ENCODE assay signal across 8 cellular contexts in genomic region chr3:196740476-196741400, GRCh38. TPM values are rescaled to one million over a fixed set of nuclear protein-coding genes. Genes with fewer than 3 reads are reported as not detected.
DNase-seq lines count a peak whose midpoint lies in the region; ATAC-seq and TF ChIP-seq lines count a peak whose summit lies in the region.

No MANE protein-coding gene starts in this region.

- H3K27me3 Mint-ChIP-seq in Calu3 (ENCODE audit: unreplicated experiment) (no peaks in the 10 kb centered on the region), neural progenitor cell (ENCODE audit: insufficient read depth, low read depth) (peaks cover 7% of the 10 kb centered on the region), type B pancreatic cell (no peaks in the 10 kb centered on the region)

- peak overlapping the region; percentile 93 for H3K9ac ChIP-seq in neural progenitor cell

- in situ Hi-C loops in HAP-1 (cut with MboI; ENCODE audit: low sequenced_read_pairs): no loop called here

- H3K36me3 ChIP-seq in HAP-1 (replicated peaks): peaks cover under 1% of the 10 kb centered on the region; the same call in 1 of the 2 replicates
- no peaks in the 10 kb centered on the region for H3K36me3 ChIP-seq in gastroesophageal sphincter
- peaks cover under 1% of the 10 kb centered on the region for H3K36me3 ChIP-seq in neural progenitor cell

- H3K36me3 Mint-ChIP-seq in Calu3 (ENCODE audit: insufficient read depth, unreplicated experiment): peaks cover 22% of the 10 kb centered on the region
- H3K36me3 Mint-ChIP-seq in neural progenitor cell: peaks cover 22% of the 10 kb centered on the region
- peaks cover 13% of the 10 kb centered on the region for H3K36me3 Mint-ChIP-seq in type B pancreatic cell

- intact Hi-C loops in Calu3 (cut with micrococcal nuclease; ENCODE audit: unreplicated experiment): loop anchor here (5.0 kb wide), 1 partner anchor 52 kb away; no protein-coding TSS in a partner anchor

- H3K4me2 ChIP-seq in neural progenitor cell: peak overlapping the region; percentile 93

- H3K4me3 Mint-ChIP-seq in Calu3 (ENCODE audit: low read depth, unreplicated experiment): peak overlapping the region; percentile 96
- H3K4me3 Mint-ChIP-seq in neural progenitor cell: peak overlapping the region; percentile 99
- peak overlapping the region; percentile 99 for H3K4me3 Mint-ChIP-seq in type B pancreatic cell

- H3K9me3 Mint-ChIP-seq in Calu3 (ENCODE audit: low read depth, unreplicated experiment) (no peaks in the 10 kb centered on the region), neural progenitor cell (peaks cover 10% of the 10 kb centered on the region), type B pancreatic cell (peaks cover 5% of the 10 kb centered on the region)

- peak overlapping the region; percentile 59 for H2AFZ ChIP-seq in neural progenitor cell (replicated peaks)

- TF ChIP-seq POLR2A in gastroesophageal sphincter (IDR thresholded peaks at IDR 0.05): no peak

- H3K4me3 ChIP-seq in HAP-1 (peak overlapping the region; percentile 79), gastroesophageal sphincter (peak overlapping the region; percentile 81 to 84), neural progenitor cell (peak overlapping the region; percentile 90)

- ATAC-seq in gastroesophageal sphincter (no peak), HG03442 (IDR thresholded peaks at IDR 0.05; ENCODE audit: unreplicated experiment) (no peak)

- no peaks in the 10 kb centered on the region for H3K27me3 ChIP-seq in HAP-1 (ENCODE audit: low read depth)
- no peaks in the 10 kb centered on the region for H3K27me3 ChIP-seq in gastroesophageal sphincter
- no peaks in the 10 kb centered on the region for H3K27me3 ChIP-seq in neural progenitor cell

- H3K4me1 ChIP-seq in HAP-1: peaks cover 16% of the 10 kb centered on the region
- peaks cover 0 to 52% (median 6%) of the 10 kb centered on the region in 3 donors for H3K4me1 ChIP-seq in gastroesophageal sphincter
- H3K4me1 ChIP-seq in neural progenitor cell: peaks cover 8% of the 10 kb centered on the region

- H3K27ac Mint-ChIP-seq in Calu3 (ENCODE audit: unreplicated experiment): peak overlapping the region; percentile 93
- H3K27ac Mint-ChIP-seq in neural progenitor cell: peak overlapping the region; percentile 97
- H3K27ac Mint-ChIP-seq in type B pancreatic cell: peak overlapping the region; percentile 97

- DNase-seq in Calu3 (peak; percentile 21), HAP-1 (ENCODE audit: low spot score in 2 of 2) (peak in 1 of 2 experiments; percentile 26), NCI-H774 (lab: John Stamatoyannopoulos, UW) (peak; percentile 54), neural progenitor cell (ENCODE audit: low spot score) (peak; percentile 69), type B pancreatic cell (ENCODE audit: extremely low spot score, unreplicated experiment) (no peak)
- peak; percentile 15 for DNase-seq in activated T-helper 9 cell treated with anti-CD3 and anti-CD28 coated beads, Interleukin-2, amount 50 U/mL, for 16 hours (ENCODE audit: low read depth)

- 1% methylated on average over 28 to 31 of the region's 31 CpGs for WGBS in gastroesophageal sphincter (ENCODE audit: low coverage in 1 of 2), 2 donors

- no peaks in the 10 kb centered on the region for H3K4me1 Mint-ChIP-seq in Calu3 (ENCODE audit: low read depth, unreplicated experiment)
- peaks cover 10% of the 10 kb centered on the region for H3K4me1 Mint-ChIP-seq in neural progenitor cell
- peaks cover 5% of the 10 kb centered on the region for H3K4me1 Mint-ChIP-seq in type B pancreatic cell (ENCODE audit: unreplicated experiment)

- peak overlapping the region; percentile 91 to 97 (median 95) for H3K27ac ChIP-seq in gastroesophageal sphincter
- H3K27ac ChIP-seq in neural progenitor cell: peak overlapping the region; percentile 96

- peaks cover 23% of the 10 kb centered on the region for H3F3A ChIP-seq in neural progenitor cell (ENCODE audit: low read depth)

- TF ChIP-seq CTCF in Calu3 (IDR thresholded peaks at IDR 0.05; ENCODE audit: unreplicated experiment): no peak
- TF ChIP-seq CTCF in gastroesophageal sphincter (IDR thresholded peaks at IDR 0.05): no peak
- TF ChIP-seq CTCF in neural progenitor cell (IDR thresholded peaks at IDR 0.05): no peak
- no peak for TF ChIP-seq CTCF in type B pancreatic cell (conservative IDR thresholded peaks at IDR 0.05)

- peaks cover 29% of the 10 kb centered on the region for H4K20me1 ChIP-seq in neural progenitor cell (ENCODE audit: low read depth)

- TF ChIP-seq EP300 in gastroesophageal sphincter (IDR thresholded peaks at IDR 0.05): no peak

- peaks cover 59% of the 10 kb centered on the region for H3K79me2 ChIP-seq in neural progenitor cell (ENCODE audit: low read depth)

- no peaks in the 10 kb centered on the region for H3K9me3 ChIP-seq in HAP-1
- no peaks in the 10 kb centered on the region for H3K9me3 ChIP-seq in gastroesophageal sphincter
- no peaks in the 10 kb centered on the region for H3K9me3 ChIP-seq in neural progenitor cell (ENCODE audit: low read depth)

- CTCF ChIA-PET in Calu3 (lab: Charles Lee): interaction anchor here (0.8 to 1.5 kb wide), 2 partner anchors 15 to 153 kb away, joined by 4 to 9 read pairs; no protein-coding TSS in a partner anchor

- TSS peak; percentile 56 for BruUV-seq in Calu3 (replicated peaks; lab: Mats Ljungman, UMichigan)

RNA-seq across cellular contexts. Expression of gene PAK2, which starts 1.1 kb away (rescaled TPM):
- total RNA-seq in Calu3 (2022) (68.2 and 70.4 TPM in 2 replicates), gastroesophageal sphincter (10 to 100 TPM; 46.5 to 69.5 (median 61.8) TPM), neural progenitor cell (ENCODE audit: low replicate concordance) (38.1 and 53.6 TPM in 2 replicates), type B pancreatic cell (ENCODE audit: low replicate concordance) (56.8 and 58.6 TPM in 2 replicates)

RNA-seq across cellular contexts. Expression of gene PIGX, which starts 28.6 kb away (rescaled TPM):
- total RNA-seq in Calu3 (2022): 24.4 and 31.2 TPM in 2 replicates
- 10 to 100 TPM; 23.8 to 35.6 (median 30.4) TPM for total RNA-seq in gastroesophageal sphincter
- 35.5 and 61.4 TPM in 2 replicates for total RNA-seq in neural progenitor cell (ENCODE audit: low replicate concordance)
- 20.0 and 26.9 TPM in 2 replicates for total RNA-seq in type B pancreatic cell (ENCODE audit: low replicate concordance)

RNA-seq across cellular contexts. Expression of gene CEP19, which starts 28.7 kb away (rescaled TPM):
- total RNA-seq in Calu3 (2022): 1.2 and 1.7 TPM in 2 replicates
- 1 to 10 TPM; 1.1 to 4.9 (median 2.9) TPM for total RNA-seq in gastroesophageal sphincter
- total RNA-seq in neural progenitor cell (ENCODE audit: low replicate concordance): 7.0 and 7.7 TPM in 2 replicates
- total RNA-seq in type B pancreatic cell (ENCODE audit: low replicate concordance): 1.1 and 4.5 TPM in 2 replicates
